Comparison of ENCODE assay signal across 2 cellular contexts in genomic region chr9:129776096-129776495, GRCh38. TPM values are rescaled to one million over a fixed set of nuclear protein-coding genes. Genes with fewer than 3 reads are reported as not detected.
"Had no signal": no experiment of that assay in that cellular context is flagged by ENCODE, and none has a peak within 500 bp of the region (broad histone marks: within the 10 kb centered on the region; RNA-seq: fewer than 3 reads in every experiment).

No MANE protein-coding gene starts in this region.

RNA-seq across cellular contexts. Expression of gene PTGES, which starts 23.3 kb away (rescaled TPM):
- total RNA-seq: activated CD8-positive, alpha-beta T cell treated with anti-CD3 and anti-CD28 coated beads, Interleukin-2, amount 10 ng/mL, durations not matched to agents 7 days and 5 days; activated naive CD8-positive, alpha-beta T cell treated with anti-CD3 and anti-CD28 coated beads, Interleukin-2, amount 10 ng/mL, durations not matched to agents 7 days and 5 days had no signal
